9 cellular contexts compared by ENCODE assay signal in genomic region chr10:71569775-71570588, GRCh38.
DNase-seq lines count a peak whose midpoint lies in the region; ATAC-seq, FAIRE-seq and TF ChIP-seq lines count a peak whose summit lies in the region.
"Had no signal": no experiment of that assay in that cellular context is flagged by ENCODE, and none has a peak within 500 bp of the region (broad histone marks: within the 10 kb centered on the region; RNA-seq: fewer than 3 reads in every experiment).

No MANE protein-coding gene starts in this region.

- DNase-seq in GM03348 (ENCODE audit: low spot score) (peak; percentile 83), MV-4-11 (lab: John Stamatoyannopoulos, UW) (peak; percentile 44), caudate nucleus (lab: John Stamatoyannopoulos, UW) (peak in 53 of 61 donors; percentile 11 to 79 (median 55)), kidney (peak; percentile 74), NCI-H446 treated with DMSO at 0.1 percent for 48 hours (lab: John Stamatoyannopoulos, UW) (no peak)
- peak; percentile 77 for DNase-seq in activated CD4-positive, CD25-positive, alpha-beta regulatory T cell treated with anti-CD3 and anti-CD28 coated beads, Interleukin-2, amount 50 U/mL, for 16 hours (ENCODE audit: low read depth, low spot score)
- DNase-seq in stimulated activated CD4-positive, alpha-beta T cell treated with anti-CD3 and anti-CD28 coated beads, Interleukin-2, amount 100 ng/mL, for 24 hours, result peak; percentile 86 to 89

- H3K4me1 ChIP-seq in kidney (ENCODE audit: control insufficient read depth in 1 of 2, insufficient read depth in 1 of 2, low read depth in 1 of 2, low read length in 2 of 2), result no peaks in the 10 kb centered on the region

- H3K9me3 ChIP-seq in kidney (ENCODE audit: control insufficient read depth in 1 of 2, low read length in 2 of 2), result no peaks in the 10 kb centered on the region

- intact Hi-C loops in kidney (cut with DNase I), result no loop called here

- no peaks in the 10 kb centered on the region for H3K36me3 ChIP-seq in kidney (ENCODE audit: control insufficient read depth in 1 of 2, insufficient read depth in 2 of 2, low read length in 2 of 2)

- peak; percentile 74 for TF ChIP-seq CTCF in kidney (IDR thresholded peaks at IDR 0.05; ENCODE audit: borderline replicate concordance, extremely low read depth, insufficient read depth)

- no peak overlapping the region for H3K4me3 ChIP-seq in kidney (ENCODE audit: low read length in 2 of 2)

- H3K9ac ChIP-seq in kidney (ENCODE audit: low read length in 2 of 2), result no peak overlapping the region

- no peak for ATAC-seq in GM18858 (IDR thresholded peaks at IDR 0.05; ENCODE audit: unreplicated experiment)

- no peak overlapping the region for H3K27ac ChIP-seq in caudate nucleus (ENCODE audit: low read depth, low read length)
- H3K27ac ChIP-seq in kidney (ENCODE audit: low read depth in 2 of 2, low read length in 2 of 2), result no peak overlapping the region

- no peak for FAIRE-seq in kidney (lab: Jason Lieb, UNC)
- FAIRE-seq: endometrium had no signal
